ENCODE assay signal across 28 cellular contexts in the genomic region with DNA sequence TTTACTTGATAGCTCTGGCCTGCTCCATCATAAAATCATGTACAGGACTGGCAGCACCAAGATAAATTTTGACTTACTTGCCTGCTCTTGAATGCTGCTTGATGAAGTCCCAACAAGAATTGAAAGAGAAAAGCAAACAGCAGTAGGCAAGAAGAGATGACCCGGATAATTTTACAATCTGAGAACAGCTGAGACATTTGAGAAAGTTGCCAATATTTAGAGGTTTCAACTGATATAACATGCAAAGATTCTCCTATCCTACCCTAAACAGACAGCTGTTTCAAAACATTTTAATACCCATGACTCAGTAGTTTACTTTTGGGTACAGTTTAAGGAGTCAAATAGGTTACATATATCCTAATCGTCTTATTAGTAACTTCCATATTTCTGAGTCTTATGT. TPM values are rescaled to one million over a fixed set of nuclear protein-coding genes. Genes with fewer than 3 reads are reported as not detected.
A peak's percentile ranks its signal among the peaks of the same experiment; 100 is the strongest.
DNase-seq lines count a peak whose midpoint lies in the region; ATAC-seq and TF ChIP-seq lines count a peak whose summit lies in the region.
"Had no signal": no experiment of that assay in that cellular context is flagged by ENCODE, and none has a peak within 500 bp of the region (broad histone marks: within the 10 kb centered on the region; RNA-seq: fewer than 3 reads in every experiment).

No MANE protein-coding gene starts in this region.

- H3K9me3 Mint-ChIP-seq in CD14-positive monocyte = no peaks in the 10 kb centered on the region
- H3K9me3 Mint-ChIP-seq in activated T-helper 17 cell treated with anti-CD3 and anti-CD28 coated beads, Interleukin-2, amount 50 U/mL, for 72 hours = no peaks in the 10 kb centered on the region
- H3K9me3 Mint-ChIP-seq: activated CD8-positive, alpha-beta T cell treated with anti-CD3 and anti-CD28 coated beads for 36 hours; H9; neural progenitor cell had no signal

- no peak overlapping the region for H3K4me2 ChIP-seq in neural cell (ENCODE audit: low read length)
- H3K4me2 ChIP-seq: neural progenitor cell had no signal

- H3K4me1 Mint-ChIP-seq in CD14-positive monocyte = peaks cover 76% of the 10 kb centered on the region
- peaks cover 45% of the 10 kb centered on the region for H3K4me1 Mint-ChIP-seq in activated T-helper 17 cell treated with anti-CD3 and anti-CD28 coated beads, Interleukin-2, amount 50 U/mL, for 72 hours
- H3K4me1 Mint-ChIP-seq: neural progenitor cell had no signal

- no peak overlapping the region for H3K9ac ChIP-seq in neural cell (ENCODE audit: low read length)
- H3K9ac ChIP-seq: neural progenitor cell, parathyroid adenoma had no signal

- H3K4me3 ChIP-seq in HL-60 (replicated peaks; ENCODE audit: insufficient read depth, low read length) = no peak overlapping the region
- H3K4me3 ChIP-seq in neural cell (ENCODE audit: low read length) = peak overlapping the region; percentile 84
- H3K4me3 ChIP-seq: lung, neural progenitor cell, right atrium auricular region, stomach, thyroid gland had no signal

- no peak overlapping the region for H2AFZ ChIP-seq in neural cell (ENCODE audit: low read depth, low read length)
- H2AFZ ChIP-seq: neural progenitor cell, parathyroid adenoma had no signal

- intact Hi-C loops in CD14-positive monocyte (cut with micrococcal nuclease) = loop anchor here (10.0 kb wide), 1 partner anchor 77 kb away; no protein-coding TSS in a partner anchor

- H3K27ac ChIP-seq in HL-60 (replicated peaks) = peak overlapping the region; percentile 85
- no peak overlapping the region for H3K27ac ChIP-seq in neural cell (ENCODE audit: low read length)
- H3K27ac ChIP-seq: epithelial cell of prostate, neural progenitor cell, parathyroid adenoma, thyroid gland had no signal

- no peak for TF ChIP-seq CTCF in CD14-positive monocyte (IDR thresholded peaks at IDR 0.05)
- no peak for TF ChIP-seq CTCF in HL-60 (IDR thresholded peaks at IDR 0.05; ENCODE audit: insufficient read depth, low read length)
- no peak for TF ChIP-seq CTCF in neural cell (IDR thresholded peaks at IDR 0.05; ENCODE audit: poor library complexity, severe bottlenecking)

- peaks cover 23 to 45% of the 10 kb centered on the region in 2 donors for H3K36me3 Mint-ChIP-seq in CD14-positive monocyte
- H3K36me3 Mint-ChIP-seq in activated T-helper 17 cell treated with anti-CD3 and anti-CD28 coated beads, Interleukin-2, amount 50 U/mL, for 72 hours (ENCODE audit: low read depth) = no peaks in the 10 kb centered on the region
- H3K36me3 Mint-ChIP-seq: activated naive CD8-positive, alpha-beta T cell; neural progenitor cell had no signal

- H3K9me2 ChIP-seq in neural cell (ENCODE audit: insufficient read depth, low read length) = no peaks in the 10 kb centered on the region

- peaks cover 3% of the 10 kb centered on the region for H3F3A ChIP-seq in neural cell (ENCODE audit: insufficient read depth, low read length, poor library complexity, severe bottlenecking)

- H3K27me3 ChIP-seq in HL-60 (ENCODE audit: insufficient read depth, poor library complexity, severe bottlenecking) = no peaks in the 10 kb centered on the region
- no peaks in the 10 kb centered on the region for H3K27me3 ChIP-seq in neural cell (ENCODE audit: insufficient read depth, low read depth, low read length)
- H3K27me3 ChIP-seq: BE2C, neural progenitor cell, right atrium auricular region, stomach, thyroid gland had no signal

- no peak for ATAC-seq in activated T-helper 17 cell treated with anti-CD3 and anti-CD28 coated beads, Interleukin-2, amount 50 U/mL, for 72 hours (replicated peaks)
- ATAC-seq: activated CD8-positive, alpha-beta T cell treated with anti-CD3 and anti-CD28 coated beads for 36 hours; left cardiac atrium had no signal

- no peaks in the 10 kb centered on the region for H3K9me3 ChIP-seq in neural cell (ENCODE audit: low read length)
- H3K9me3 ChIP-seq: BE2C, right atrium auricular region, stomach, thyroid gland had no signal

- TF ChIP-seq EP300 in neural cell (conservative IDR thresholded peaks at IDR 0.05; ENCODE audit: poor library complexity, severe bottlenecking) = no peak

- TF ChIP-seq RAD21 in neural cell (conservative IDR thresholded peaks at IDR 0.05) = no peak

- H3K36me3 ChIP-seq in neural cell (ENCODE audit: insufficient read depth, low read length) = peaks cover 5% of the 10 kb centered on the region
- H3K36me3 ChIP-seq: BE2C, neural progenitor cell, right atrium auricular region, stomach, thyroid gland had no signal

- peaks cover 54% of the 10 kb centered on the region for H3K79me2 ChIP-seq in neural cell (replicated peaks; ENCODE audit: insufficient read depth, low read length)
- H3K79me2 ChIP-seq: parathyroid adenoma had no signal

- no peak for DNase-seq in CD14-positive monocyte (ENCODE audit: low spot score)
- no peak for DNase-seq in HL-60 (ENCODE audit: low read depth in 1 of 2, low spot score in 1 of 2)
- DNase-seq in NCI-H345 treated with DMSO at 0.1 percent for 48 hours (lab: John Stamatoyannopoulos, UW; ENCODE audit: unreplicated experiment) = no peak
- DNase-seq in T-helper 1 cell = no peak
- DNase-seq in cerebellum (ENCODE audit: low spot score) = no peak
- DNase-seq: activated CD8-positive, alpha-beta T cell treated with anti-CD3 and anti-CD28 coated beads for 36 hours; activated effector memory CD4-positive, alpha-beta T cell treated with Interleukin-2 at 50 U/mL for 16 hours; BE2C; DMS 273 treated with DMSO at 0.1 percent for 48 hours; effector CD8-positive, alpha-beta T cell; H9; hypothalamus; Kasumi-1; left cardiac atrium; NCI-H2107; NCI-H446; stimulated activated CD4-positive, alpha-beta T cell treated with anti-CD3 and anti-CD28 coated beads, Interleukin-12 subunit alpha, Interleukin-12 subunit beta, amount 100 ng/mL, for 4 hours; stimulated activated CD4-positive, alpha-beta T cell treated with anti-CD3 and anti-CD28 coated beads, Interleukin-2, amount 100 ng/mL, for 48 hours; stomach; thyroid gland had no signal

- no peaks in the 10 kb centered on the region for H4K20me1 ChIP-seq in neural cell (ENCODE audit: insufficient read depth)

- H3K27me3 Mint-ChIP-seq in CD14-positive monocyte (ENCODE audit: low read depth in 3 of 3) = no peaks in the 10 kb centered on the region
- H3K27me3 Mint-ChIP-seq in activated T-helper 17 cell treated with anti-CD3 and anti-CD28 coated beads, Interleukin-2, amount 50 U/mL, for 72 hours = no peaks in the 10 kb centered on the region

- no peak overlapping the region for H3K4me3 Mint-ChIP-seq in CD14-positive monocyte
- peak overlapping the region; percentile 75 for H3K4me3 Mint-ChIP-seq in activated T-helper 17 cell treated with anti-CD3 and anti-CD28 coated beads, Interleukin-2, amount 50 U/mL, for 72 hours
- H3K4me3 Mint-ChIP-seq: activated naive CD8-positive, alpha-beta T cell; H9; neural progenitor cell had no signal

- H3K27ac Mint-ChIP-seq in CD14-positive monocyte = peak overlapping the region in 5 of 7 donors; percentile 3 to 94 (median 55)
- H3K27ac Mint-ChIP-seq in activated T-helper 17 cell treated with anti-CD3 and anti-CD28 coated beads, Interleukin-2, amount 50 U/mL, for 72 hours = peak overlapping the region; percentile 82
- H3K27ac Mint-ChIP-seq: activated CD8-positive, alpha-beta T cell treated with anti-CD3 and anti-CD28 coated beads for 36 hours; activated naive CD8-positive, alpha-beta T cell; neural progenitor cell had no signal

TF ChIP-seq in neural cell, 6 proteins besides CTCF, POLR2A, EP300 and RAD21:
- TF ChIP-seq, protein P1, sequence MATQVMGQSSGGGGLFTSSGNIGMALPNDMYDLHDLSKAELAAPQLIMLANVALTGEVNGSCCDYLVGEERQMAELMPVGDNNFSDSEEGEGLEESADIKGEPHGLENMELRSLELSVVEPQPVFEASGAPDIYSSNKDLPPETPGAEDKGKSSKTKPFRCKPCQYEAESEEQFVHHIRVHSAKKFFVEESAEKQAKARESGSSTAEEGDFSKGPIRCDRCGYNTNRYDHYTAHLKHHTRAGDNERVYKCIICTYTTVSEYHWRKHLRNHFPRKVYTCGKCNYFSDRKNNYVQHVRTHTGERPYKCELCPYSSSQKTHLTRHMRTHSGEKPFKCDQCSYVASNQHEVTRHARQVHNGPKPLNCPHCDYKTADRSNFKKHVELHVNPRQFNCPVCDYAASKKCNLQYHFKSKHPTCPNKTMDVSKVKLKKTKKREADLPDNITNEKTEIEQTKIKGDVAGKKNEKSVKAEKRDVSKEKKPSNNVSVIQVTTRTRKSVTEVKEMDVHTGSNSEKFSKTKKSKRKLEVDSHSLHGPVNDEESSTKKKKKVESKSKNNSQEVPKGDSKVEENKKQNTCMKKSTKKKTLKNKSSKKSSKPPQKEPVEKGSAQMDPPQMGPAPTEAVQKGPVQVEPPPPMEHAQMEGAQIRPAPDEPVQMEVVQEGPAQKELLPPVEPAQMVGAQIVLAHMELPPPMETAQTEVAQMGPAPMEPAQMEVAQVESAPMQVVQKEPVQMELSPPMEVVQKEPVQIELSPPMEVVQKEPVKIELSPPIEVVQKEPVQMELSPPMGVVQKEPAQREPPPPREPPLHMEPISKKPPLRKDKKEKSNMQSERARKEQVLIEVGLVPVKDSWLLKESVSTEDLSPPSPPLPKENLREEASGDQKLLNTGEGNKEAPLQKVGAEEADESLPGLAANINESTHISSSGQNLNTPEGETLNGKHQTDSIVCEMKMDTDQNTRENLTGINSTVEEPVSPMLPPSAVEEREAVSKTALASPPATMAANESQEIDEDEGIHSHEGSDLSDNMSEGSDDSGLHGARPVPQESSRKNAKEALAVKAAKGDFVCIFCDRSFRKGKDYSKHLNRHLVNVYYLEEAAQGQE (IDR thresholded peaks at IDR 0.05; ENCODE audit: borderline replicate concordance) = no peak
- no peak for TF ChIP-seq TAF1 (IDR thresholded peaks at IDR 0.05; ENCODE audit: low read depth)
- TF ChIP-seq MXI1 (conservative IDR thresholded peaks at IDR 0.05; ENCODE audit: poor library complexity, severe bottlenecking) = no peak
- TF ChIP-seq POLR2AphosphoS5 (IDR thresholded peaks at IDR 0.05) = no peak
- no peak for TF ChIP-seq EZH2 (IDR thresholded peaks at IDR 0.05; ENCODE audit: borderline replicate concordance, insufficient read depth, low read length, poor library complexity, severe bottlenecking)
- no peak for TF ChIP-seq SMC3 (conservative IDR thresholded peaks at IDR 0.05; ENCODE audit: poor library complexity)

RNA-seq across cellular contexts. Expression of a gene that starts 5.9 kb away (rescaled TPM):
- 1 to 10 TPM; 3.9 to 5.0 TPM for polyA plus RNA-seq in CD14-positive monocyte
- total RNA-seq in activated T-helper 17 cell treated with anti-CD3 and anti-CD28 coated beads, Interleukin-2, amount 50 U/mL, for 72 hours = 10 to 100 TPM in 1 of 2 donors, 1 to 10 TPM in 1; 7.0 to 10.8 TPM
- 46.6 and 49.3 TPM in 2 replicates for polyA plus RNA-seq in neural cell
- polyA minus RNA-seq in neural cell = 98.6 and 121 TPM in 2 replicates
- total RNA-seq in cerebellum = 76.3 TPM
